Comparison of ENCODE assay signal across 7 cellular contexts in the genomic region with DNA sequence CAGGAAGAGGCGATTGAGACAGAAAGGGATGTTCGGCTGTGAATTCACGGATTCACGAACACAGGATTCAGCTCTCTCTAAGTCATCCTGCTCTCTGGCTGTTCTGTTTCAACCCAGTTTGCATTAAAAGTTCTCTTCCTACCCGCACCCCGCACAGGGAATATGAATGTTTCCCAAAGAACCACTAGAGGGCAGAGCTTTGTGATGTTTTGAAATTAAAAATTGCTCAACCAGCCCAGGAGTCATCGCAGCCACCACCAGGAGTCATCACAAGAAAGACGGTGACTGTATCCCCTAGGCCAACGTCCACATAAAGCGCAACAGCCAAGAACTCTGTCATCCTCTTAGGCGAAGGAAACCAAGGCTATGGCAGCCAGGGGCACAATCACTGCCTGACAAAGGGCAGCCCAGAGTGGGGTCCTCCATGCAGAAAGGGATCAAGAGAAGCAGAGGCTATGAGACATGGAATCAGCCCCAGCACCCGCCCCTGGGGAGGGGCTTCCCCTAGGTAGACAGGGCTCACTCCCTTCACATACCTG.
DNase-seq lines count a peak whose midpoint lies in the region; ATAC-seq, FAIRE-seq and TF ChIP-seq lines count a peak whose summit lies in the region.

No MANE protein-coding gene starts in this region.

- no peaks in the 10 kb centered on the region for H4K20me1 ChIP-seq in DOHH2 (ENCODE audit: control insufficient read depth, insufficient read depth, low read depth, low read length)
- H4K20me1 ChIP-seq in GM23338 (replicated peaks; ENCODE audit: insufficient read depth) = no peaks in the 10 kb centered on the region

- H3K79me2 ChIP-seq in DOHH2 (ENCODE audit: control insufficient read depth, low read length) (no peaks in the 10 kb centered on the region), GM23338 (replicated peaks; ENCODE audit: insufficient read depth) (no peaks in the 10 kb centered on the region)

- H3K27me3 ChIP-seq in DOHH2 (ENCODE audit: control insufficient read depth, low read length) (no peaks in the 10 kb centered on the region), GM23338 (ENCODE audit: insufficient read depth) (no peaks in the 10 kb centered on the region), tibial artery (peaks cover 0 to 22% of the 10 kb centered on the region in 2 donors)

- H3K4me2 ChIP-seq in DOHH2 (ENCODE audit: low read length) (no peak overlapping the region), GM23338 (0 out of 2 replicates have a peak overlapping the region, but pooled peaks have one; percentile 38)

- H2AFZ ChIP-seq in GM23338 = peak overlapping the region; percentile 60

- H3K4me1 ChIP-seq in DOHH2 (ENCODE audit: control insufficient read depth, low read length) (no peaks in the 10 kb centered on the region), GM23338 (ENCODE audit: insufficient read depth) (no peaks in the 10 kb centered on the region; the same call in 1 of the 2 replicates), kidney (ENCODE audit: control insufficient read depth in 1 of 2, insufficient read depth in 1 of 2, low read depth in 1 of 2, low read length in 2 of 2) (peaks cover 0 to 2% of the 10 kb centered on the region in 2 donors), tibial artery (no peaks in the 10 kb centered on the region)

- H3K36me3 ChIP-seq in DOHH2 (ENCODE audit: control insufficient read depth, low read length) (no peaks in the 10 kb centered on the region), GM23338 (ENCODE audit: insufficient read depth) (no peaks in the 10 kb centered on the region), kidney (ENCODE audit: control insufficient read depth in 1 of 2, insufficient read depth in 2 of 2, low read length in 2 of 2) (no peaks in the 10 kb centered on the region), tibial artery (no peaks in the 10 kb centered on the region)

- in situ Hi-C loops in astrocyte of the cerebellum (cut with HindIII; ENCODE audit: low sequenced_read_pairs) = no loop called here

- FAIRE-seq in kidney (lab: Jason Lieb, UNC) = no peak

- H3K4me3 ChIP-seq in DOHH2 (ENCODE audit: low read length) (no peak overlapping the region), GM23338 (no peak overlapping the region), astrocyte of the cerebellum (ENCODE audit: low read depth, low read length) (no peak overlapping the region), kidney (ENCODE audit: low read length in 2 of 2) (no peak overlapping the region), tibial artery (no peak overlapping the region)

- H3F3A ChIP-seq in DOHH2 (ENCODE audit: control insufficient read depth, insufficient read depth) (no peaks in the 10 kb centered on the region), GM23338 (replicated peaks; ENCODE audit: low read depth) (no peaks in the 10 kb centered on the region)

- intact Hi-C loops in kidney (cut with DNase I) (no loop called here), tibial artery (cut with DNase I; ENCODE audit: low total_unique reads) (no loop called here)

- H3K4me1 Mint-ChIP-seq in GM23338 = peaks cover 21% of the 10 kb centered on the region

- H3K9ac ChIP-seq in kidney (ENCODE audit: low read length in 2 of 2) = no peak overlapping the region

- H3K36me3 Mint-ChIP-seq in GM23338 (ENCODE audit: low read depth) = no peaks in the 10 kb centered on the region

- H3K9me2 ChIP-seq in DOHH2 (replicated peaks; ENCODE audit: control insufficient read depth, low read length) (no peaks in the 10 kb centered on the region), GM23338 (ENCODE audit: insufficient read depth) (no peaks in the 10 kb centered on the region)

- peak; percentile 77 for TF ChIP-seq CTCF in DOHH2 (IDR thresholded peaks at IDR 0.05; ENCODE audit: low read depth, low read length, poor library complexity, severe bottlenecking)
- TF ChIP-seq CTCF in GM23338 (conservative IDR thresholded peaks at IDR 0.05; ENCODE audit: low read depth in 2 of 2) = peak; percentile 69 to 78
- TF ChIP-seq CTCF in astrocyte of the cerebellum (IDR thresholded peaks at IDR 0.05; ENCODE audit: low read depth, low read length, missing control alignments) = peak; percentile 73
- peak; percentile 56 for TF ChIP-seq CTCF in kidney (IDR thresholded peaks at IDR 0.05; ENCODE audit: borderline replicate concordance, extremely low read depth, insufficient read depth)
- peak; percentile 20 to 22 for TF ChIP-seq CTCF in tibial artery (IDR thresholded peaks at IDR 0.05)

- H3K27me3 Mint-ChIP-seq in GM23338 (ENCODE audit: insufficient read depth, low read depth, poor library complexity) = peaks cover 4% of the 10 kb centered on the region

- H3K27ac ChIP-seq in DOHH2 (ENCODE audit: low read depth, low read length) = no peak overlapping the region
- H3K27ac ChIP-seq in GM23338 (ENCODE audit: low read depth) = no peak overlapping the region
- no peak overlapping the region for H3K27ac ChIP-seq in kidney (ENCODE audit: low read depth in 2 of 2, low read length in 2 of 2)
- no peak overlapping the region for H3K27ac ChIP-seq in tibial artery

- no peak overlapping the region; the same call in 2 of the 3 replicates for H3K4me3 Mint-ChIP-seq in GM23338

- no peaks in the 10 kb centered on the region for H3K9me3 Mint-ChIP-seq in GM23338

- no peak overlapping the region for H3K27ac Mint-ChIP-seq in GM23338

- peak; percentile 89 for DNase-seq in GM23338 (ENCODE audit: low spot score)
- DNase-seq in NCI-H526 treated with DMSO at 0.1 percent for 48 hours (lab: John Stamatoyannopoulos, UW) = peak; percentile 51
- no peak for DNase-seq in astrocyte of the cerebellum (ENCODE audit: low read depth)
- no peak for DNase-seq in kidney
- no peak for DNase-seq in tibial artery
- no peak for DNase-seq in amygdala (lab: John Stamatoyannopoulos, UW)

- H3K9me3 ChIP-seq in DOHH2 (ENCODE audit: control insufficient read depth, insufficient read depth, low read length) = no peaks in the 10 kb centered on the region
- H3K9me3 ChIP-seq in kidney (ENCODE audit: control insufficient read depth in 1 of 2, low read length in 2 of 2) = no peaks in the 10 kb centered on the region
- H3K9me3 ChIP-seq in tibial artery = no peaks in the 10 kb centered on the region

- peak; percentile 91 for ATAC-seq in GM23338

TF ChIP-seq in GM23338, 12 proteins besides CTCF, POLR2A, EP300 and RAD21 (continues in another document):
- TF ChIP-seq POLR2AphosphoS5 (IDR thresholded peaks at IDR 0.05; ENCODE audit: low read depth) (no peak), NANOG (IDR thresholded peaks at IDR 0.05; ENCODE audit: borderline replicate concordance) (no peak), EZH2phosphoT487 (IDR thresholded peaks at IDR 0.05; ENCODE audit: unreplicated experiment) (no peak), EZH2 (IDR thresholded peaks at IDR 0.05; ENCODE audit: low read depth, unreplicated experiment) (no peak)
- TF ChIP-seq, protein P1, sequence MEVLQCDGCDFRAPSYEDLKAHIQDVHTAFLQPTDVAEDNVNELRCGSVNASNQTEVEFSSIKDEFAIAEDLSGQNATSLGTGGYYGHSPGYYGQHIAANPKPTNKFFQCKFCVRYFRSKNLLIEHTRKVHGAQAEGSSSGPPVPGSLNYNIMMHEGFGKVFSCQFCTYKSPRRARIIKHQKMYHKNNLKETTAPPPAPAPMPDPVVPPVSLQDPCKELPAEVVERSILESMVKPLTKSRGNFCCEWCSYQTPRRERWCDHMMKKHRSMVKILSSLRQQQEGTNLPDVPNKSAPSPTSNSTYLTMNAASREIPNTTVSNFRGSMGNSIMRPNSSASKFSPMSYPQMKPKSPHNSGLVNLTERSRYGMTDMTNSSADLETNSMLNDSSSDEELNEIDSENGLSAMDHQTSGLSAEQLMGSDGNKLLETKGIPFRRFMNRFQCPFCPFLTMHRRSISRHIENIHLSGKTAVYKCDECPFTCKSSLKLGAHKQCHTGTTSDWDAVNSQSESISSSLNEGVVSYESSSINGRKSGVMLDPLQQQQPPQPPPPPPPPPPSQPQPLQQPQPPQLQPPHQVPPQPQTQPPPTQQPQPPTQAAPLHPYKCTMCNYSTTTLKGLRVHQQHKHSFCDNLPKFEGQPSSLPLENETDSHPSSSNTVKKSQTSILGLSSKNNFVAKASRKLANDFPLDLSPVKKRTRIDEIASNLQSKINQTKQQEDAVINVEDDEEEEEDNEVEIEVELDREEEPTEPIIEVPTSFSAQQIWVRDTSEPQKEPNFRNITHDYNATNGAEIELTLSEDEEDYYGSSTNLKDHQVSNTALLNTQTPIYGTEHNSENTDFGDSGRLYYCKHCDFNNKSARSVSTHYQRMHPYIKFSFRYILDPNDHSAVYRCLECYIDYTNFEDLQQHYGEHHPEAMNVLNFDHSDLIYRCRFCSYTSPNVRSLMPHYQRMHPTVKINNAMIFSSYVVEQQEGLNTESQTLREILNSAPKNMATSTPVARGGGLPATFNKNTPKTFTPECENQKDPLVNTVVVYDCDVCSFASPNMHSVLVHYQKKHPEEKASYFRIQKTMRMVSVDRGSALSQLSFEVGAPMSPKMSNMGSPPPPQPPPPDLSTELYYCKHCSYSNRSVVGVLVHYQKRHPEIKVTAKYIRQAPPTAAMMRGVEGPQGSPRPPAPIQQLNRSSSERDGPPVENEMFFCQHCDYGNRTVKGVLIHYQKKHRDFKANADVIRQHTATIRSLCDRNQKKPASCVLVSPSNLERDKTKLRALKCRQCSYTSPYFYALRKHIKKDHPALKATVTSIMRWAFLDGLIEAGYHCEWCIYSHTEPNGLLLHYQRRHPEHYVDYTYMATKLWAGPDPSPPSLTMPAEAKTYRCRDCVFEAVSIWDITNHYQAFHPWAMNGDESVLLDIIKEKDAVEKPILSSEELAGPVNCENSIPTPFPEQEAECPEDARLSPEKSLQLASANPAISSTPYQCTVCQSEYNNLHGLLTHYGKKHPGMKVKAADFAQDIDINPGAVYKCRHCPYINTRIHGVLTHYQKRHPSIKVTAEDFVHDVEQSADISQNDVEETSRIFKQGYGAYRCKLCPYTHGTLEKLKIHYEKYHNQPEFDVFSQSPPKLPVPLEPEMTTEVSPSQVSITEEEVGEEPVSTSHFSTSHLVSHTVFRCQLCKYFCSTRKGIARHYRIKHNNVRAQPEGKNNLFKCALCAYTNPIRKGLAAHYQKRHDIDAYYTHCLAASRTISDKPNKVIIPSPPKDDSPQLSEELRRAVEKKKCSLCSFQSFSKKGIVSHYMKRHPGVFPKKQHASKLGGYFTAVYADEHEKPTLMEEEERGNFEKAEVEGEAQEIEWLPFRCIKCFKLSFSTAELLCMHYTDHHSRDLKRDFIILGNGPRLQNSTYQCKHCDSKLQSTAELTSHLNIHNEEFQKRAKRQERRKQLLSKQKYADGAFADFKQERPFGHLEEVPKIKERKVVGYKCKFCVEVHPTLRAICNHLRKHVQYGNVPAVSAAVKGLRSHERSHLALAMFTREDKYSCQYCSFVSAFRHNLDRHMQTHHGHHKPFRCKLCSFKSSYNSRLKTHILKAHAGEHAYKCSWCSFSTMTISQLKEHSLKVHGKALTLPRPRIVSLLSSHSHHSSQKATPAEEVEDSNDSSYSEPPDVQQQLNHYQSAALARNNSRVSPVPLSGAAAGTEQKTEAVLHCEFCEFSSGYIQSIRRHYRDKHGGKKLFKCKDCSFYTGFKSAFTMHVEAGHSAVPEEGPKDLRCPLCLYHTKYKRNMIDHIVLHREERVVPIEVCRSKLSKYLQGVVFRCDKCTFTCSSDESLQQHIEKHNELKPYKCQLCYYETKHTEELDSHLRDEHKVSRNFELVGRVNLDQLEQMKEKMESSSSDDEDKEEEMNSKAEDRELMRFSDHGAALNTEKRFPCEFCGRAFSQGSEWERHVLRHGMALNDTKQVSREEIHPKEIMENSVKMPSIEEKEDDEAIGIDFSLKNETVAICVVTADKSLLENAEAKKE (CRISPR knock-in tag; IDR thresholded peaks at IDR 0.05) = no peak

Comparison
In these comparisons a context has a peak if more than half of its experiments do, and no peak if none do; other contexts are left out.
1. CTCF ChIP-seq: peak in every context shown above with its lines; median percentile 77 in DOHH2; 74 in GM23338; 73 in astrocyte of the cerebellum; 56 in kidney; 21 in tibial artery.
2. DNase-seq: peak in GM23338 (single experiment) and NCI-H526 treated with DMSO at 0.1 percent for 48 hours (single experiment); none in astrocyte of the cerebellum (single experiment), kidney (single experiment), tibial artery (0 of 2) and amygdala (0 of 56).